ENCODE assay signal across 1 cellular context in the genomic region with DNA sequence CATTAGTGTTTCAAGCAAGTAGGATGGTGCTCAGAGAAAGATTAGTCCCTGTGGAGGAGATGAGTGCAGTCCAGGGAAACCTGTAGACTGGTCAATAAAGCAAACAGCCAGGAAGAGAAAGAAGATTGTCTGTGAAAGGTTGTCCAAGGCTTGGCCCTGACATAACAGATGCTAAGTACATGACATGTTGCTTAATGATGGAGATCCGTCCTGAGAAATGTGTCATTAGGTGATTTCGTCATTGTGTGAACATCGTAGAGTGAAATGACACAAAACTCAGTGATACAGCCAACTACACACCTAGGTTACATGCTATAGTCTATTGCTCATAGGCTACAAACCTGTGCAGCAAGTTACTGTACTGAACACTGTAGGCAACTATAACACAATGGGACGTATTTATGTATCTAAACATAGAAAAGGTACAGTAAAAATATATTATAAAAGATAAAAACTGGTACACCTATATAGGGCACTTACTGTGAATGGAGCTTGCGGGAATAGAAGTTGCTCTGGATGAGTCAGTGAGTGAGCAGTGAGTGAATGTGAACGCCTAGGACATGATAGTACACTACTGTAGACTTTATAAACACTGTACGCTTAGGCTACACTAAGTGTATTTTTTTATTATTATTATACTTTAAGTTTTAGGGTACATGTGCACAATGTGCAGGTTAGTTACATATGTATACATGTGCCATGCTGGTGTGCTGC.
A peak's percentile ranks its signal among the peaks of the same experiment; 100 is the strongest.
TF ChIP-seq lines count a peak whose summit lies in the region.

No MANE protein-coding gene starts in this region.

TF ChIP-seq in HepG2, 621 proteins besides CTCF, POLR2A, EP300 and RAD21 (continued from another document):
- TF ChIP-seq ZSCAN21 (CRISPR knock-in tag; IDR thresholded peaks at IDR 0.05; ENCODE audit: borderline replicate concordance), result 0 out of 2 replicates have a peak, but pooled peaks have one; percentile 55
- TF ChIP-seq MED1 (CRISPR knock-in tag; IDR thresholded peaks at IDR 0.05), result 0 out of 2 replicates have a peak, but pooled peaks have one; percentile 32
- TF ChIP-seq, protein P1, sequence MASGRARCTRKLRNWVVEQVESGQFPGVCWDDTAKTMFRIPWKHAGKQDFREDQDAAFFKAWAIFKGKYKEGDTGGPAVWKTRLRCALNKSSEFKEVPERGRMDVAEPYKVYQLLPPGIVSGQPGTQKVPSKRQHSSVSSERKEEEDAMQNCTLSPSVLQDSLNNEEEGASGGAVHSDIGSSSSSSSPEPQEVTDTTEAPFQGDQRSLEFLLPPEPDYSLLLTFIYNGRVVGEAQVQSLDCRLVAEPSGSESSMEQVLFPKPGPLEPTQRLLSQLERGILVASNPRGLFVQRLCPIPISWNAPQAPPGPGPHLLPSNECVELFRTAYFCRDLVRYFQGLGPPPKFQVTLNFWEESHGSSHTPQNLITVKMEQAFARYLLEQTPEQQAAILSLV (CRISPR knock-in tag; IDR thresholded peaks at IDR 0.05; ENCODE audit: borderline replicate concordance), result no peak
- TF ChIP-seq FOXC1 (CRISPR knock-in tag; IDR thresholded peaks at IDR 0.05; ENCODE audit: borderline replicate concordance), result no peak
- no peak for TF ChIP-seq NCOA5 (CRISPR knock-in tag; IDR thresholded peaks at IDR 0.05)
